Comparison of ENCODE assay signal across 8 cellular contexts in the genomic region with DNA sequence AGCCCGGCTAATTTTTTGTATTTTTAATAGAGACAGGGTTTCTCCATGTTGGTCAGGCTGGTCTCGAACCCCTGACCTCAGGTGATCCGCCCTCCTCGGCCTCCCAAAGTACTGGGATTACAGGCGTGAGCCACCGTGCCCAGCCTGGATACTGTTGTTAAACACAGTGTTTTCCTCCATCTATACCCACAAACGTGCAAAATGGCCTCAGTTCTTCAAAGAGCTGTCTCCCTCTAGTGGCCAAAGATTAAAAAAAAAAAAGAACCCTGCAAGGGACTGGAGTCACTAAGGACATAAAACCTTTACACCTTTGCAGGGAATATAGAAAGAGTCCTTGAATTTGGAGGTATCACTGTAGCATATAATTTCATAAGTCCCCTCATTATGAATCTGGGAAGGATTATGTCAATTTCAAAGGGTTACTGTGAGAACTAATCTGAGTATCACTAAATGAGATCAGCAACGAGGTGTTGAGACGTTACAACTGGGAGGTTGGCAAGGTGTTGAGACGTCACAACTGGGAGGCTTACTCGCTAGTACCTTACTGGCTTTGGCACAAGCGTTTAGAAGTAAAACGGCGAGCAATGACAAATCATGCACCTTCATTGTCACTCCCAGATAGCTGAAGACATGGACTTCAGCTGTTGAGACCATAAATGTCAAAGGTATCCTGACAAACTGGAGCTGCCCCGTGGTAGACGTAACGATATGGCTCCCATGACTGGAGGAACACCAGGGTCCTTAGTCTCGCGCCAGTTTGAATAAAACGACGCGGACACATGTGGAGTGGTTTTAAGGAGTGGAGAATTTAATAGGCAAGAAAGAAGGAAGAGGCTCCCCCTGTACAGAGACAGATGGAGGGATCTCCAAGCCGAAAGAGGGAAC. TPM values are rescaled to one million over a fixed set of nuclear protein-coding genes. Genes with fewer than 3 reads are reported as not detected.
DNase-seq lines count a peak whose midpoint lies in the region; ATAC-seq and TF ChIP-seq lines count a peak whose summit lies in the region.

No MANE protein-coding gene starts in this region.

- ATAC-seq in activated CD4-positive, alpha-beta T cell treated with anti-CD3 and anti-CD28 coated beads for 36 hours = peak; percentile 80
- ATAC-seq in HG02610 (IDR thresholded peaks at IDR 0.05; ENCODE audit: unreplicated experiment) = peak; percentile 68
- ATAC-seq in activated B cell treated with CpG ODN at 0.5 μM for 24 hours (ENCODE audit: low read depth) = peak; percentile 61
- no peak for ATAC-seq in gastroesophageal sphincter
- no peak for ATAC-seq in GM18520 (IDR thresholded peaks at IDR 0.05; ENCODE audit: unreplicated experiment)

- peak; percentile 36 for DNase-seq in activated CD4-positive, alpha-beta T cell treated with anti-CD3 and anti-CD28 coated beads for 36 hours
- no peak for DNase-seq in activated CD4-positive, alpha-beta T cell treated with anti-CD3 and anti-CD28 coated beads for 1 hour
- DNase-seq in NCI-H2171 treated with DMSO at 0.1 percent for 48 hours (lab: John Stamatoyannopoulos, UW) = peak; percentile 52
- DNase-seq in activated B cell treated with CpG ODN at 0.5 μM for 24 hours = no peak
- DNase-seq in putamen (ENCODE audit: low spot score) = peak; percentile 42

- TF ChIP-seq CTCF in activated B cell treated with CpG ODN at 0.5 μM for 24 hours (IDR thresholded peaks at IDR 0.05) (no peak), gastroesophageal sphincter (IDR thresholded peaks at IDR 0.05) (peak; percentile 23 to 51 (median 28))

- no peaks in the 10 kb centered on the region for H3K9me3 Mint-ChIP-seq in activated CD4-positive, alpha-beta T cell treated with anti-CD3 and anti-CD28 coated beads for 36 hours (ENCODE audit: low read depth)
- no peaks in the 10 kb centered on the region for H3K9me3 Mint-ChIP-seq in activated B cell treated with CpG ODN at 0.5 μM for 24 hours

- H3K4me1 Mint-ChIP-seq in activated CD4-positive, alpha-beta T cell treated with anti-CD3 and anti-CD28 coated beads for 36 hours = peaks cover 14% of the 10 kb centered on the region
- peaks cover 4% of the 10 kb centered on the region for H3K4me1 Mint-ChIP-seq in activated B cell treated with CpG ODN at 0.5 μM for 24 hours

- no peaks in the 10 kb centered on the region for H3K27me3 ChIP-seq in gastroesophageal sphincter

- no peak overlapping the region for H3K27ac ChIP-seq in gastroesophageal sphincter

- 69 to 78% methylated on average over 13 to 21 of the region's 23 CpGs for WGBS in gastroesophageal sphincter (ENCODE audit: low coverage in 1 of 2), 2 donors

- H3K4me1 ChIP-seq in gastroesophageal sphincter = no peaks in the 10 kb centered on the region

- CTCF ChIA-PET in activated CD4-positive, alpha-beta T cell treated with anti-CD3 and anti-CD28 coated beads for 36 hours (lab: Charles Lee) = interaction anchor here (0.6 to 5.4 kb wide), 16 partner anchors 9 to 463 kb away, joined by 3 to 41 read pairs (median 4); no protein-coding TSS in a partner anchor
- CTCF ChIA-PET in activated B cell treated with CpG ODN at 0.5 μM for 24 hours (lab: Charles Lee) = interaction anchor here (0.6 to 1.5 kb wide), 4 partner anchors 13 to 386 kb away, joined by 3 to 4 read pairs (median 3); no protein-coding TSS in a partner anchor

- H3K4me3 ChIP-seq in gastroesophageal sphincter = no peak overlapping the region

- peaks cover 3% of the 10 kb centered on the region for H3K27me3 Mint-ChIP-seq in activated CD4-positive, alpha-beta T cell treated with anti-CD3 and anti-CD28 coated beads for 36 hours
- peaks cover 5% of the 10 kb centered on the region for H3K27me3 Mint-ChIP-seq in activated B cell treated with CpG ODN at 0.5 μM for 24 hours

- intact Hi-C loops in activated CD4-positive, alpha-beta T cell treated with anti-CD3 and anti-CD28 coated beads for 36 hours (cut with DNase I, micrococcal nuclease) = loop anchor here (1.0 to 2.0 kb wide), 5 partner anchors 82 to 411 kb away; no protein-coding TSS in a partner anchor
- intact Hi-C loops in activated B cell treated with CpG ODN at 0.5 μM for 24 hours (cut with micrococcal nuclease) = loop anchor here (1.0 kb wide), 2 partner anchors 411 to 779 kb away; no protein-coding TSS in a partner anchor

- H3K4me3 Mint-ChIP-seq in activated CD4-positive, alpha-beta T cell treated with anti-CD3 and anti-CD28 coated beads for 36 hours = no peak overlapping the region
- no peak overlapping the region for H3K4me3 Mint-ChIP-seq in activated B cell treated with CpG ODN at 0.5 μM for 24 hours

- TF ChIP-seq POLR2A in gastroesophageal sphincter (IDR thresholded peaks at IDR 0.05) = no peak

- POLR2A ChIA-PET in activated CD4-positive, alpha-beta T cell treated with anti-CD3 and anti-CD28 coated beads for 36 hours (lab: Charles Lee) = interaction anchor here (0.5 to 0.7 kb wide), 2 partner anchors 13 to 184 kb away, joined by 3 to 17 read pairs; no protein-coding TSS in a partner anchor
- POLR2A ChIA-PET in activated B cell treated with CpG ODN at 0.5 μM for 24 hours (lab: Charles Lee) = interaction anchor here (0.6 to 1.2 kb wide), 2 partner anchors 13 to 966 kb away, joined by 3 to 4 read pairs; no protein-coding TSS in a partner anchor

- no peaks in the 10 kb centered on the region for H3K36me3 Mint-ChIP-seq in activated CD4-positive, alpha-beta T cell treated with anti-CD3 and anti-CD28 coated beads for 36 hours (ENCODE audit: low read depth)
- H3K36me3 Mint-ChIP-seq in activated B cell treated with CpG ODN at 0.5 μM for 24 hours (ENCODE audit: low read depth) = no peaks in the 10 kb centered on the region

- H3K9me3 ChIP-seq in gastroesophageal sphincter = no peaks in the 10 kb centered on the region

- peak overlapping the region; percentile 53 for H3K27ac Mint-ChIP-seq in activated CD4-positive, alpha-beta T cell treated with anti-CD3 and anti-CD28 coated beads for 36 hours
- no peak overlapping the region for H3K27ac Mint-ChIP-seq in activated B cell treated with CpG ODN at 0.5 μM for 24 hours

- TF ChIP-seq EP300 in gastroesophageal sphincter (IDR thresholded peaks at IDR 0.05) = no peak

- no peaks in the 10 kb centered on the region for H3K36me3 ChIP-seq in gastroesophageal sphincter

RNA-seq across cellular contexts. Expression of a gene that starts 33.4 kb away (rescaled TPM):
- total RNA-seq in activated CD4-positive, alpha-beta T cell treated with anti-CD3 and anti-CD28 coated beads for 36 hours = under 1 TPM in 1 of 2 experiments, not detected in 1; 0.05 TPM
- total RNA-seq in activated B cell treated with CpG ODN at 0.5 μM for 24 hours (not detected in 2 replicates), gastroesophageal sphincter (1 to 10 TPM in 3 of 4 donors, under 1 TPM in 1; 0.47 to 1.7 (median 1.2) TPM)

Comparison
In these comparisons a context has a peak if more than half of its experiments do, and no peak if none do; other contexts are left out.
1. DNase-seq: peak in activated CD4-positive, alpha-beta T cell treated with anti-CD3 and anti-CD28 coated beads for 36 hours (single experiment), NCI-H2171 treated with DMSO at 0.1 percent for 48 hours (single experiment) and putamen (single experiment); none in activated CD4-positive, alpha-beta T cell treated with anti-CD3 and anti-CD28 coated beads for 1 hour (single experiment) and activated B cell treated with CpG ODN at 0.5 μM for 24 hours (single experiment).
2. ATAC-seq: peak in activated CD4-positive, alpha-beta T cell treated with anti-CD3 and anti-CD28 coated beads for 36 hours (single experiment), HG02610 (single experiment) and activated B cell treated with CpG ODN at 0.5 μM for 24 hours (single experiment); none in gastroesophageal sphincter (single experiment) and GM18520 (single experiment).